20 cellular contexts compared by ENCODE assay signal in the genomic region with DNA sequence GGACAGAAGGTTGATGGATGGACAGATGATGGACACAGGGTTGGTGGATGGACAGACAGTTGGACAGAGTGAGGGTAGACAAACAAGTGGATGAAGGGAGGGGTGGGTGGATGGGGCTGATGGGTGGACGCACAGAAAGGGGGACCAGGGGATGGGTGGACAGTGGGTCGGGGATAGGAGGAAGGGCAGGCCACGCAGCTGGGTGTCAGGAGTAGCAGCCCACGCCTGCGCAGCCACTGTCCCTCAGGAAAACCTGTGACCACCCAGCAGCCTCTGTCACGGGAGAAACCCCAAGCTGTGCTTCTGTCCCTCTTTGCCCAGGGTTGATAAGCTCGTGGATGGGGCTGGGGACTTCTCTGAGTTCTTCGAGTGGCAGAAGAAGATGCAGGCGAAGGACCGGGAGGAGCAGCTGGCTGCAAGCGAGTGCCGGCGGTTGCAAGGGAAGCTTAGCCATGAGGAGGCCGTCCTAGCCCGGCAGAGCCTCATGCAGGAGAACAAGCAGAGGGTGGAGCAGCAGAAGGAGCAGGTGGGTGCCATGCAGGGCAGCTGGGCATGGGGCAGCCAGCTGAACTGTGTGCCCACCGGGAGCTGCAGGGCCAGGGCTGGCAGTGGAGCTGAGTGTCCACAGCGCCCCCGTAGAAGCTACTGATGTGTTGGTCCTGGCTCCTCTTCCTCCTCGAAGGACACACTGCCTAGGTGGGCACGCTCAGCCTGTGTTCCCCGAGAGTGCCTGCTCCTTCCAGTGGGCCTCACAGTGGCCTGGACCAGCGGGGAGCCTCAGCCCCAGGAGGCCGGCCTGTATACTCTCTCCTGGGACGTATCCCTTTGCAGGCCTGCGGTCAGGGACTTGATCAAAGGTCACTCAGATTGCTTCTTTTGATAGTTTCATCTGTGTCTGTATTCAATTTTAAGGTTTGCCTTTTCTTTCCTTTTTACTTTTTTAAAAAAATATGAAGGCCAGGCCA. TPM values are rescaled to one million over a fixed set of nuclear protein-coding genes. Genes with fewer than 3 reads are reported as not detected.
A peak's percentile ranks its signal among the peaks of the same experiment; 100 is the strongest.
DNase-seq lines count a peak whose midpoint lies in the region; ATAC-seq and TF ChIP-seq lines count a peak whose summit lies in the region.
"Had no signal": no experiment of that assay in that cellular context is flagged by ENCODE, and none has a peak within 500 bp of the region (broad histone marks: within the 10 kb centered on the region; RNA-seq: fewer than 3 reads in every experiment).

No MANE protein-coding gene starts in this region.

- H3K27me3 ChIP-seq in aorta (ENCODE audit: control insufficient read depth in 1 of 2, insufficient read depth in 2 of 2, low read length in 1 of 2) (no peaks in the 10 kb centered on the region), tibial nerve (no peaks in the 10 kb centered on the region), uterus (no peaks in the 10 kb centered on the region)

- H3K4me3 Mint-ChIP-seq in natural killer cell treated with Interleukin-12 subunit alpha and Interleukin-12 subunit beta and Interleukin-15 and Interleukin-18, amount 100 ng/mL, for 72 hours: no peak overlapping the region
- H3K4me3 Mint-ChIP-seq in natural killer cell (no peak overlapping the region), nephron progenitor cell (no peak overlapping the region)
- H3K4me3 Mint-ChIP-seq: CD4-positive, alpha-beta T cell; GM23338 had no signal

- no peaks in the 10 kb centered on the region for H3K4me1 Mint-ChIP-seq in natural killer cell treated with Interleukin-12 subunit alpha and Interleukin-12 subunit beta and Interleukin-15 and Interleukin-18, amount 100 ng/mL, for 72 hours (ENCODE audit: low read depth in 2 of 2)
- no peaks in the 10 kb centered on the region for H3K4me1 Mint-ChIP-seq in natural killer cell
- peaks cover 8% of the 10 kb centered on the region for H3K4me1 Mint-ChIP-seq in nephron progenitor cell
- H3K4me1 Mint-ChIP-seq: GM23338 had no signal

- H3K27ac Mint-ChIP-seq in natural killer cell treated with Interleukin-12 subunit alpha and Interleukin-12 subunit beta and Interleukin-15 and Interleukin-18, amount 100 ng/mL, for 72 hours: no peak overlapping the region
- H3K27ac Mint-ChIP-seq in natural killer cell (no peak overlapping the region), nephron progenitor cell (peak overlapping the region; percentile 45)
- H3K27ac Mint-ChIP-seq: CD4-positive, alpha-beta T cell; GM23338 had no signal

- TF ChIP-seq EP300 in tibial nerve (IDR thresholded peaks at IDR 0.05): no peak

- peak; percentile 29 to 41 for ATAC-seq in natural killer cell treated with Interleukin-12 subunit alpha and Interleukin-12 subunit beta and Interleukin-15 and Interleukin-18, amount 100 ng/mL, for 72 hours
- ATAC-seq in natural killer cell (no peak), aorta (ENCODE audit: low FRiP score) (peak; percentile 37), GM18858 (IDR thresholded peaks at IDR 0.05; ENCODE audit: unreplicated experiment) (no peak)
- ATAC-seq: GM12878, GM23338 had no signal

- H3K4me1 ChIP-seq in aorta (ENCODE audit: control insufficient read depth in 1 of 2, insufficient read depth in 2 of 2, low read length in 2 of 2) (no peaks in the 10 kb centered on the region), tibial nerve (no peaks in the 10 kb centered on the region), uterus (no peaks in the 10 kb centered on the region)
- H3K4me1 ChIP-seq: SJCRH30 had no signal

- H3K36me3 Mint-ChIP-seq in natural killer cell treated with Interleukin-12 subunit alpha and Interleukin-12 subunit beta and Interleukin-15 and Interleukin-18, amount 100 ng/mL, for 72 hours: no peaks in the 10 kb centered on the region
- no peaks in the 10 kb centered on the region for H3K36me3 Mint-ChIP-seq in natural killer cell
- no peaks in the 10 kb centered on the region for H3K36me3 Mint-ChIP-seq in nephron progenitor cell (ENCODE audit: low read depth)

- H3K27ac ChIP-seq in aorta (ENCODE audit: low read depth in 1 of 2, low read length in 2 of 2) (no peak overlapping the region), tibial nerve (no peak overlapping the region), uterus (no peak overlapping the region)
- H3K27ac ChIP-seq: 22Rv1, SJCRH30 had no signal

- TF ChIP-seq POLR2A in tibial nerve (IDR thresholded peaks at IDR 0.05): no peak
- TF ChIP-seq POLR2A in uterus (IDR thresholded peaks at IDR 0.05): no peak

- H3K27me3 Mint-ChIP-seq in natural killer cell treated with Interleukin-12 subunit alpha and Interleukin-12 subunit beta and Interleukin-15 and Interleukin-18, amount 100 ng/mL, for 72 hours: no peaks in the 10 kb centered on the region
- H3K27me3 Mint-ChIP-seq in natural killer cell (ENCODE audit: low read depth in 2 of 2): no peaks in the 10 kb centered on the region
- peaks cover 18% of the 10 kb centered on the region for H3K27me3 Mint-ChIP-seq in nephron progenitor cell (ENCODE audit: low read depth, poor library complexity)
- H3K27me3 Mint-ChIP-seq: CD4-positive, alpha-beta T cell had no signal

- H3K9me3 ChIP-seq in aorta (ENCODE audit: control insufficient read depth, low read length): no peaks in the 10 kb centered on the region
- no peaks in the 10 kb centered on the region for H3K9me3 ChIP-seq in tibial nerve
- H3K9me3 ChIP-seq in uterus: no peaks in the 10 kb centered on the region
- H3K9me3 ChIP-seq: SJCRH30 had no signal

- peak; percentile 45 for DNase-seq in natural killer cell treated with Interleukin-12 subunit alpha and Interleukin-12 subunit beta and Interleukin-15 and Interleukin-18, amount 100 ng/mL, for 72 hours (ENCODE audit: low spot score)
- DNase-seq in natural killer cell: no peak
- peak; percentile 12 for DNase-seq in iPS-NIHi11 (ENCODE audit: low spot score)
- DNase-seq in nephron progenitor cell: no peak
- peak; percentile 32 to 73 for DNase-seq in aorta
- DNase-seq in tibial nerve (ENCODE audit: low spot score in 2 of 2): no peak
- DNase-seq in uterus: no peak
- DNase-seq: CD4-positive, alpha-beta T cell; EL; KG1; NCI-H1436 treated with DMSO at 0.1 percent for 48 hours; NCI-H2029 treated with DMSO at 0.1 percent for 48 hours; NCI-H2171; NCI-H526; SJCRH30 had no signal

- TF ChIP-seq CTCF in natural killer cell (IDR thresholded peaks at IDR 0.05) (no peak), nephron progenitor cell (IDR thresholded peaks at IDR 0.05) (no peak), tibial nerve (IDR thresholded peaks at IDR 0.05) (no peak), uterus (IDR thresholded peaks at IDR 0.05) (no peak)

- WGBS in aorta, 2 donors: 82 to 85% methylated on average over 25 of the region's 25 CpGs
- WGBS in tibial nerve, 2 donors: 76 to 78% methylated on average over 24 to 25 of the region's 25 CpGs

- intact Hi-C loops in natural killer cell (cut with micrococcal nuclease): no loop called here
- intact Hi-C loops in aorta (cut with DNase I): no loop called here
- intact Hi-C loops in uterus (cut with DNase I; ENCODE audit: low total_unique reads): no loop called here

- H3K4me3 ChIP-seq in aorta (ENCODE audit: low read length in 2 of 2): no peak overlapping the region
- H3K4me3 ChIP-seq in tibial nerve: no peak overlapping the region
- H3K4me3 ChIP-seq in uterus: no peak overlapping the region
- H3K4me3 ChIP-seq: GM12878, GM23338, SJCRH30 had no signal

- H3K36me3 ChIP-seq in aorta (ENCODE audit: control insufficient read depth in 1 of 2, insufficient read depth in 2 of 2, low read length in 1 of 2) (no peaks in the 10 kb centered on the region), tibial nerve (no peaks in the 10 kb centered on the region), uterus (no peaks in the 10 kb centered on the region)
- H3K36me3 ChIP-seq: SJCRH30 had no signal

- no peaks in the 10 kb centered on the region for H3K9me3 Mint-ChIP-seq in natural killer cell treated with Interleukin-12 subunit alpha and Interleukin-12 subunit beta and Interleukin-15 and Interleukin-18, amount 100 ng/mL, for 72 hours
- H3K9me3 Mint-ChIP-seq in natural killer cell: no peaks in the 10 kb centered on the region
- no peaks in the 10 kb centered on the region for H3K9me3 Mint-ChIP-seq in nephron progenitor cell
- H3K9me3 Mint-ChIP-seq: CD4-positive, alpha-beta T cell; GM23338 had no signal

RNA-seq across cellular contexts. Expression of gene RNF4, which starts 16.8 kb away (rescaled TPM):
- total RNA-seq in natural killer cell treated with Interleukin-12 subunit alpha and Interleukin-12 subunit beta and Interleukin-15 and Interleukin-18, amount 100 ng/mL, for 72 hours: 100 to 1,000 TPM; 112 to 136 TPM
- total RNA-seq in natural killer cell (100 to 1,000 TPM; 103 to 130 (median 123) TPM), aorta (10 to 100 TPM; 50.7 to 52.5 TPM), tibial nerve (10 to 100 TPM; 33.0 to 67.7 (median 49.3) TPM), uterus (10 to 100 TPM; 10.8 to 57.9 (median 33.9) TPM)
- polyA plus RNA-seq in aorta: 10 to 100 TPM; 18.9 to 21.1 TPM

RNA-seq across cellular contexts. Expression of gene CFAP99, which starts 33.3 kb away (rescaled TPM):
- total RNA-seq in natural killer cell treated with Interleukin-12 subunit alpha and Interleukin-12 subunit beta and Interleukin-15 and Interleukin-18, amount 100 ng/mL, for 72 hours: not detected
- total RNA-seq in natural killer cell (not detected), aorta (under 1 TPM in 1 of 2 donors, not detected in 1; 0.13 TPM), tibial nerve (not detected), uterus (under 1 TPM in 2 of 4 donors, not detected in 2; 0.21 to 0.46 TPM)
- not detected for polyA plus RNA-seq in aorta
- total RNA-seq: GM12878, GM23338, SJCRH30 had no signal
- polyA plus RNA-seq: AG04450, GM12878, GM23338 had no signal

RNA-seq across cellular contexts. Expression of gene ZFYVE28, which starts 33.7 kb away (rescaled TPM):
- total RNA-seq in natural killer cell treated with Interleukin-12 subunit alpha and Interleukin-12 subunit beta and Interleukin-15 and Interleukin-18, amount 100 ng/mL, for 72 hours: 10 to 100 TPM; 13.8 to 25.6 TPM
- total RNA-seq in natural killer cell (100 to 1,000 TPM in 2 of 3 donors, 10 to 100 TPM in 1; 85.4 to 107 (median 104) TPM), aorta (10 to 100 TPM; 10.8 to 25.9 TPM), tibial nerve (10 to 100 TPM; 16.2 to 44.4 (median 26.5) TPM), uterus (10 to 100 TPM in 3 of 4 donors, 1 to 10 TPM in 1; 5.4 to 16.7 (median 13.4) TPM)
- 10 to 100 TPM in 1 of 2 donors, 1 to 10 TPM in 1; 7.0 to 14.3 TPM for polyA plus RNA-seq in aorta
- total RNA-seq: SJCRH30 had no signal

Comparison
In these comparisons a context has a peak if more than half of its experiments do, and no peak if none do; other contexts are left out.
1. ATAC-seq: peak in natural killer cell treated with Interleukin-12 subunit alpha and Interleukin-12 subunit beta and Interleukin-15 and Interleukin-18, amount 100 ng/mL, for 72 hours (2 of 2) and aorta (single experiment); none in natural killer cell (0 of 3) and GM18858 (single experiment).
2. DNase-seq: peak in natural killer cell treated with Interleukin-12 subunit alpha and Interleukin-12 subunit beta and Interleukin-15 and Interleukin-18, amount 100 ng/mL, for 72 hours (single experiment), iPS-NIHi11 (single experiment) and aorta (2 of 2); none in natural killer cell (single experiment), nephron progenitor cell (single experiment), tibial nerve (0 of 2) and uterus (0 of 2).